ENCODE assay signal across 11 cellular contexts in the genomic region with DNA sequence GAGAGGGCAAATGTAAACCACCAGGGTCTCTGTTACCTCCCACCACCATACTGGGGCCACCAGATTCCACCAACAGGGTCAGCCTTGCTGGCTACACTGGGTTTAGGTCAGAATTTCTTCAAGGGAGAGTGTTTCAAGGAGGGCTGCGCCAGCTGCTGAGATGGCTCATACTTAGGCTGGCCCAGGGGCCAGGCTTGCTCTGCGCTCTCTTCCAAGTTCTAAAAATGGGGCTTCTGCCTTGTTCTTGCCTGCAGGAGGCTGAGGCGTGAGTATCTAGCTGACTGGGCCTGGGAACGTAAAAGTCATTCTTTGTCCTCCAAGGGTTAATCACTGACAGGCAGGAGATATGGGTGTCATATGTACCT. TPM values are rescaled to one million over a fixed set of nuclear protein-coding genes. Genes with fewer than 3 reads are reported as not detected.
DNase-seq lines count a peak whose midpoint lies in the region; ATAC-seq, FAIRE-seq and TF ChIP-seq lines count a peak whose summit lies in the region.
"Had no signal": no experiment of that assay in that cellular context is flagged by ENCODE, and none has a peak within 500 bp of the region (broad histone marks: within the 10 kb centered on the region; RNA-seq: fewer than 3 reads in every experiment).

No MANE protein-coding gene starts in this region.

- no peak overlapping the region for H3K23ac ChIP-seq in neuronal stem cell (ENCODE audit: low read depth, low read length, poor library complexity)

- no peaks in the 10 kb centered on the region for H4K20me1 ChIP-seq in PC-3 (ENCODE audit: low read length)
- no peaks in the 10 kb centered on the region for H4K20me1 ChIP-seq in endothelial cell of umbilical vein (replicated peaks; ENCODE audit: control insufficient read depth, extremely low read depth, insufficient read depth, low read length)

- H2BK120ac ChIP-seq in neuronal stem cell (ENCODE audit: low read depth, low read length) = no peak overlapping the region

- no peaks in the 10 kb centered on the region for H3K9me3 ChIP-seq in A673 (ENCODE audit: low read depth, low read length, poor library complexity, severe bottlenecking)
- H3K9me3 ChIP-seq in PC-3 (ENCODE audit: low read length) = no peaks in the 10 kb centered on the region
- no peaks in the 10 kb centered on the region for H3K9me3 ChIP-seq in endothelial cell of umbilical vein (replicated peaks; ENCODE audit: control insufficient read depth, insufficient read depth, low read length)
- peaks cover 0 to 2% of the 10 kb centered on the region in 2 donors for H3K9me3 ChIP-seq in neuronal stem cell (replicated peaks in 1 of 2; ENCODE audit: control insufficient read depth in 2 of 2, insufficient read depth in 1 of 2, low read depth in 1 of 2, low read length in 2 of 2)
- no peaks in the 10 kb centered on the region for H3K9me3 ChIP-seq in testis

- no peak overlapping the region for H3K14ac ChIP-seq in neuronal stem cell (ENCODE audit: low read length)

- CTCF ChIA-PET in A673 (lab: Charles Lee) = no interaction called here
- CTCF ChIA-PET in PC-3 (lab: Charles Lee) = interaction anchor here (0.5 kb wide), 1 partner anchor 119 kb away, joined by 3 read pairs; no protein-coding TSS in a partner anchor
- CTCF ChIA-PET in endothelial cell of umbilical vein (lab: Charles Lee) = interaction anchor here (1.2 to 1.6 kb wide), 3 partner anchors 9 to 281 kb away, joined by 3 to 6 read pairs (median 3); no protein-coding TSS in a partner anchor

- no peak overlapping the region for H3K4ac ChIP-seq in neuronal stem cell (ENCODE audit: low read length)

- dilution Hi-C loops in endothelial cell of umbilical vein (cut with MboI; ENCODE audit: extremely low pct_ligation_motif_present, low sequenced_read_pairs) = no loop called here

- H3K27ac ChIP-seq in A673 (ENCODE audit: low read depth, low read length, poor library complexity, severe bottlenecking) (peak overlapping the region; percentile 60), PC-3 (ENCODE audit: low read length) (peak overlapping the region; percentile 97), endothelial cell of umbilical vein (ENCODE audit: insufficient read depth, low read depth, low read length) (peak overlapping the region; percentile 94), neuronal stem cell (replicated peaks; ENCODE audit: low read length) (peak overlapping the region; percentile 73), testis (no peak overlapping the region)

- no CpG with 5 or more reads among the region's 4 CpGs for WGBS in neuronal stem cell (ENCODE audit: extremely low coverage in 2 of 2, insufficient read length in 2 of 2, insufficient replicate concordance in 1 of 2), 2 donors
- 91 to 94% methylated on average over 4 of the region's 4 CpGs for WGBS in testis, 2 donors

- H3K4me2 ChIP-seq in PC-3 (ENCODE audit: low read length) (peak overlapping the region; percentile 70), endothelial cell of umbilical vein (ENCODE audit: insufficient read depth, low read length) (peak overlapping the region; percentile 9), neuronal stem cell (ENCODE audit: insufficient read depth, low read length, poor library complexity, severe bottlenecking) (no peak overlapping the region)

- H2BK5ac ChIP-seq in neuronal stem cell (ENCODE audit: low read length) = no peak overlapping the region

- H3K27me3 ChIP-seq in A673 (replicated peaks; ENCODE audit: insufficient read depth, low read depth, low read length, poor library complexity) (no peaks in the 10 kb centered on the region), PC-3 (ENCODE audit: low read length) (no peaks in the 10 kb centered on the region), endothelial cell of umbilical vein (ENCODE audit: control insufficient read depth in 2 of 2, insufficient read depth in 2 of 2, low read length in 2 of 2) (no peaks in the 10 kb centered on the region), neuronal stem cell (ENCODE audit: control insufficient read depth in 3 of 3, insufficient read depth in 3 of 3, low read depth in 1 of 3, low read length in 3 of 3) (no peaks in the 10 kb centered on the region), testis (no peaks in the 10 kb centered on the region)

- no peak overlapping the region for H2AK5ac ChIP-seq in neuronal stem cell (ENCODE audit: low read depth, low read length)

- H3K79me2 ChIP-seq in PC-3 (ENCODE audit: low read length) = no peaks in the 10 kb centered on the region
- no peaks in the 10 kb centered on the region for H3K79me2 ChIP-seq in endothelial cell of umbilical vein (ENCODE audit: control insufficient read depth, insufficient read depth, low read length)

- no peak for FAIRE-seq in endothelial cell of umbilical vein (lab: Jason Lieb, UNC)
- FAIRE-seq: H1 had no signal

- peaks cover 3% of the 10 kb centered on the region for H3K79me1 ChIP-seq in neuronal stem cell (ENCODE audit: low read depth, low read length)

- no peak overlapping the region for H2BK15ac ChIP-seq in neuronal stem cell (ENCODE audit: low read length)

- TF ChIP-seq POLR2A in endothelial cell of umbilical vein (IDR thresholded peaks at IDR 0.05; ENCODE audit: low read depth, low read length) (no peak), testis (IDR thresholded peaks at IDR 0.05) (no peak)

- H2BK12ac ChIP-seq in neuronal stem cell (ENCODE audit: low read length) = no peak overlapping the region

- H3K9me2 ChIP-seq in PC-3 (replicated peaks; ENCODE audit: low read length) = no peaks in the 10 kb centered on the region

- intact Hi-C loops in A673 (cut with micrococcal nuclease; ENCODE audit: unreplicated experiment) (no loop called here), PC-3 (cut with micrococcal nuclease) (loop anchor here (10.0 kb wide), 1 partner anchor 245 kb away; no protein-coding TSS in a partner anchor), endothelial cell of umbilical vein (cut with micrococcal nuclease) (loop anchor here (1.0 to 5.0 kb wide), 8 partner anchors 20 to 597 kb away; a partner anchor contains a TSS), testis (cut with DNase I; ENCODE audit: low total_unique reads) (no loop called here)

- POLR2A ChIA-PET in A673 (lab: Charles Lee; ENCODE audit: low non-redundant PET) = interaction anchor here (0.7 kb wide), 1 partner anchor 67 kb away, joined by 3 read pairs; no protein-coding TSS in a partner anchor
- POLR2A ChIA-PET in PC-3 (lab: Charles Lee; ENCODE audit: unreplicated experiment) = interaction anchor here (0.5 kb wide), 1 partner anchor 593 kb away, joined by 4 read pairs; no protein-coding TSS in a partner anchor
- POLR2A ChIA-PET in endothelial cell of umbilical vein (lab: Charles Lee) = interaction anchor here (0.6 to 1.0 kb wide), 5 partner anchors 90 to 597 kb away, joined by 3 to 4 read pairs (median 3); a partner anchor contains a TSS

- no peak overlapping the region for H3K18ac ChIP-seq in neuronal stem cell (ENCODE audit: low read length)

- no peak overlapping the region for H4K8ac ChIP-seq in neuronal stem cell (ENCODE audit: low read depth, low read length)

- H3K4me3 ChIP-seq in A673 (ENCODE audit: low read depth, low read length, poor library complexity, severe bottlenecking) (no peak overlapping the region), PC-3 (ENCODE audit: low read length) (peak overlapping the region; percentile 38; the same call in 1 of the 2 replicates), endothelial cell of umbilical vein (replicated peaks in 1 of 3; ENCODE audit: insufficient read depth in 1 of 3, low read depth in 1 of 3, low read length in 3 of 3) (no peak overlapping the region), neuronal stem cell (ENCODE audit: low read length in 2 of 2) (no peak overlapping the region), testis (no peak overlapping the region)

- no peak overlapping the region for H4K91ac ChIP-seq in neuronal stem cell (ENCODE audit: low read depth, low read length, poor library complexity)

- no peaks in the 10 kb centered on the region for H3K9me1 ChIP-seq in endothelial cell of umbilical vein (replicated peaks; ENCODE audit: control insufficient read depth, extremely low read depth, insufficient read depth, low read length)

- ATAC-seq in PC-3 (peak; percentile 61), HG02588 (IDR thresholded peaks at IDR 0.05; ENCODE audit: unreplicated experiment) (no peak)
- ATAC-seq: stimulated activated naive CD8-positive, alpha-beta T cell treated with anti-CD3 and anti-CD28 coated beads, Interleukin-15, Interleukin-2, amounts not matched to agents 100 U/mL and 50 U/mL, for 24 hours had no signal

- H3K9ac ChIP-seq in PC-3 (ENCODE audit: low read length) (peak overlapping the region; percentile 66), endothelial cell of umbilical vein (replicated peaks; ENCODE audit: extremely low read depth, insufficient read depth, low read length) (peak overlapping the region; percentile 78), neuronal stem cell (ENCODE audit: low read depth, low read length, poor library complexity) (no peak overlapping the region)

- H3F3A ChIP-seq in PC-3 (ENCODE audit: low read length, unreplicated experiment) = peaks cover 13% of the 10 kb centered on the region

- TF ChIP-seq CTCF in A673 (conservative IDR thresholded peaks at IDR 0.05; ENCODE audit: low read depth, low read length) = no peak
- TF ChIP-seq CTCF in PC-3 (conservative IDR thresholded peaks at IDR 0.05; ENCODE audit: low read depth, low read length) = no peak
- TF ChIP-seq CTCF in endothelial cell of umbilical vein (IDR thresholded peaks at IDR 0.05; ENCODE audit: extremely low read depth in 1 of 2, insufficient read depth in 1 of 2, low read depth in 1 of 2, low read length in 2 of 2) = no peak
- TF ChIP-seq CTCF in testis (IDR thresholded peaks at IDR 0.05) = no peak

- H2AFZ ChIP-seq in PC-3 (ENCODE audit: low read length) (peak overlapping the region; percentile 51), endothelial cell of umbilical vein (ENCODE audit: low read depth, low read length) (no peak overlapping the region), neuronal stem cell (ENCODE audit: low read length) (peak overlapping the region; percentile 45)

- DNase-seq in A673 (ENCODE audit: low spot score) = no peak
- DNase-seq in PC-3 = peak; percentile 69
- DNase-seq in endothelial cell of umbilical vein (ENCODE audit: low read depth, low spot score) = no peak
- no peak for DNase-seq in neuronal stem cell (ENCODE audit: low spot score)
- DNase-seq in testis = no peak
- DNase-seq in AML-193 (lab: John Stamatoyannopoulos, UW) = no peak
- no peak for DNase-seq in EL
- DNase-seq: NCI-H69; stimulated activated naive CD8-positive, alpha-beta T cell treated with anti-CD3 and anti-CD28 coated beads, Interleukin-15, Interleukin-2, amounts not matched to agents 100 U/mL and 50 U/mL, for 24 hours had no signal

- peaks cover 4% of the 10 kb centered on the region for H3K4me1 ChIP-seq in A673 (ENCODE audit: insufficient read depth, low read length, poor library complexity, severe bottlenecking)
- peaks cover 38% of the 10 kb centered on the region for H3K4me1 ChIP-seq in PC-3 (ENCODE audit: insufficient read depth, low read length)
- peaks cover 34% of the 10 kb centered on the region for H3K4me1 ChIP-seq in endothelial cell of umbilical vein (ENCODE audit: control insufficient read depth, extremely low read depth, insufficient read depth, low read length)
- H3K4me1 ChIP-seq in neuronal stem cell (ENCODE audit: control insufficient read depth in 2 of 2, insufficient read depth in 1 of 2, low read depth in 1 of 2, low read length in 2 of 2) = peaks cover 20 to 25% of the 10 kb centered on the region in 2 donors
- H3K4me1 ChIP-seq in testis = no peaks in the 10 kb centered on the region

- H3K36me3 ChIP-seq in A673 (ENCODE audit: insufficient read depth, low read length, poor library complexity, severe bottlenecking) (no peaks in the 10 kb centered on the region), PC-3 (ENCODE audit: low read depth, low read length) (no peaks in the 10 kb centered on the region), endothelial cell of umbilical vein (ENCODE audit: control insufficient read depth in 2 of 2, extremely low read depth in 1 of 2, insufficient read depth in 2 of 2, low read length in 2 of 2) (no peaks in the 10 kb centered on the region), neuronal stem cell (replicated peaks in 1 of 2; ENCODE audit: control insufficient read depth in 2 of 2, insufficient read depth in 2 of 2, low read length in 2 of 2) (no peaks in the 10 kb centered on the region), testis (ENCODE audit: low read depth, missing control alignments) (no peaks in the 10 kb centered on the region)

- BruUV-seq in A673 (replicated peaks; lab: Mats Ljungman, UMichigan) = TSS peak; percentile 79
- TSS peak; percentile 93 for BruUV-seq in PC-3 (replicated peaks; lab: Mats Ljungman, UMichigan)
- TSS peak; percentile 95 for BruUV-seq in endothelial cell of umbilical vein (replicated peaks; lab: Mats Ljungman, UMichigan)

RNA-seq across cellular contexts. Expression of a gene that starts 28.1 kb away (rescaled TPM):
- total RNA-seq in A673 (2021) = 55.4 and 68.1 TPM in 2 replicates
- 95.7 and 110 TPM in 2 replicates for total RNA-seq in PC-3 (2014; rRNA removed)
- 96.7 and 97.4 TPM in 2 replicates for total RNA-seq in endothelial cell of umbilical vein
- 22.7 and 36.1 TPM in 2 replicates for polyA plus RNA-seq in endothelial cell of umbilical vein
- 94.7 and 104 TPM in 2 replicates for polyA plus RNA-seq in endothelial cell of umbilical vein (2011; cell fraction: cytosol; rRNA removed)
- polyA plus RNA-seq in endothelial cell of umbilical vein (2011; cell fraction: nucleus; rRNA removed) = 30.5 and 49.8 TPM in 2 replicates
- polyA plus RNA-seq in endothelial cell of umbilical vein (2012) = 202 and 208 TPM in 2 replicates
- polyA minus RNA-seq in endothelial cell of umbilical vein = 4.9 and 9.9 TPM in 2 replicates
- polyA minus RNA-seq in endothelial cell of umbilical vein (2011; cell fraction: cytosol; rRNA and poly(A)+ RNA removed) = 10.2 TPM
- polyA minus RNA-seq in endothelial cell of umbilical vein (2011; cell fraction: nucleus; rRNA and poly(A)+ RNA removed) = 10.6 and 10.7 TPM in 2 replicates
- polyA plus RNA-seq in neuronal stem cell (2013, experiment 1 of 2) = 419 TPM
- 412 TPM for polyA plus RNA-seq in neuronal stem cell (2013, experiment 2 of 2)
- total RNA-seq in testis = 100 to 1,000 TPM; 142 to 175 TPM
- 204 TPM for polyA plus RNA-seq in testis (ENCODE audit: insufficient read depth, low read depth, low replicate concordance)

Comparison
In these comparisons a context has a peak if more than half of its experiments do, and no peak if none do; other contexts are left out.
1. H3K27ac ChIP-seq: peak in A673 (single experiment), PC-3 (single experiment), endothelial cell of umbilical vein (single experiment) and neuronal stem cell (single experiment); none in testis (0 of 2).
2. intact Hi-C loops: an anchor here in PC-3 (10.0 kb wide) and endothelial cell of umbilical vein (1.0 to 5.0 kb wide); none called in A673 and testis.